13 cellular contexts compared by ENCODE assay signal in genomic region chr11:15727125-15727524, GRCh38.
"Had no signal": no experiment of that assay in that cellular context is flagged by ENCODE, and none has a peak within 500 bp of the region (broad histone marks: within the 10 kb centered on the region; RNA-seq: fewer than 3 reads in every experiment).

No MANE protein-coding gene starts in this region.

- H3K9me3 ChIP-seq: breast epithelium, neutrophil, transverse colon had no signal

- ATAC-seq: esophagus mucosa; naive thymus-derived CD4-positive, alpha-beta T cell; stimulated activated memory B cell treated with anti-CD40 and anti-IgM and Interleukin-4, amounts not matched to agents 10 μg/mL and 1 μg/mL and 100 μg/mL, for 72 hours had no signal

- DNase-seq: effector memory CD4-positive, alpha-beta T cell; head of caudate nucleus; hippocampal formation; naive thymus-derived CD4-positive, alpha-beta T cell; spleen; stimulated activated CD4-positive, alpha-beta T cell treated with anti-CD3 and anti-CD28 coated beads, Interleukin-15, amount 100 ng/mL, for 24 hours; stimulated activated CD4-positive, alpha-beta T cell treated with anti-CD3 and anti-CD28 coated beads, Interleukin-1b, Interleukin-23, amount 100 ng/mL, for 48 hours; stimulated activated CD4-positive, alpha-beta T cell treated with anti-CD3 and anti-CD28 coated beads, Interleukin-4, amount 100 ng/mL, for 24 hours; transverse colon had no signal

- H3K27ac ChIP-seq: breast epithelium, neutrophil, spleen had no signal

- H3K27me3 ChIP-seq: breast epithelium, neutrophil, spleen, transverse colon had no signal

- H3K4me1 ChIP-seq: breast epithelium, spleen had no signal

- H3K4me3 ChIP-seq: breast epithelium, spleen, transverse colon had no signal

- H3K36me3 ChIP-seq: breast epithelium, neutrophil, spleen, transverse colon had no signal
